In the genomic region with DNA sequence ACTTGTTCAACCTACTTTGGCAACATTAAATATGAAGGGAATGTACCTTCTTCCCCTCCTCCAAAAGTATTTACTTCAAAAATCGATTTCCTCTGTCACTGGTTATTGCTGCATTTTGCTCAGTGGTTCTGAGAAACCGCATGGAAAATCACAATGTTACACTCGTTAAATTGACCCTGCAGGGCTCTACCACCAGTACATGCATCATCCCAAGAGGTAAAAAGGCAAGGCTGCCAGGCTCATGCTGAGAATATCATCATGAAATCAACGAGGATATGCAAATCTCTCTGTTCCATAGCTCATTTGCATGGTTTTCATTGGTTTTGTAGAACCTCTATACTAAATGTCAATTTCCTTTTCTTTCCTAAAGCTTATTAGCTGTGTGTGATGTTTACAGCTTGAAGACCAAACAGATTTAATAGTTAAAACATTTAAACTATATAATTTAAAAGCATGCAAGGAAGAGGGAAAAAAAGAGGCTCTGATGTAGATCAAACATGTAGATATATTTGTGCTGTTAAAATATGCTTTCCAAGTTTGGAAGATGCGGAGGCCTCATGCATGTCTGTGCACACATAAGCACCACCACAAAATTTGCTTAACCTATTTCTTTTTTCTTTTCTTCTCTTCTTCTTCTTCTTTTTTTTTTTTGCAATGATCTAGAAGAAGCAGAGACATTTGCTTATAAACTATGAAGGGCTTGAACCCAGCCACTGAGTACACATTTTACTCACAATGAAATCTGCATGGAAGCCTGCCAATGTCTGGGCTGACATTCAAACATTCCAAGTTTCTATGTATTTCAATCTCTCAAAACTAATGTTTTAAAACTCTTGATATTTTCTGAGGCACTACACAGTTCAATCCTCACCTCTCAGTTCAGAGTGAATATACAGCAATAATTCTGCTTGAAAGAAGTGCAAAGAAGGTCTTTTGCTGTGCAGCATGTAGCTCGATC, we compare ENCODE assay signal across 10 cellular contexts.
DNase-seq lines count a peak whose midpoint lies in the region; ATAC-seq, FAIRE-seq and TF ChIP-seq lines count a peak whose summit lies in the region.
"Had no signal": no experiment of that assay in that cellular context is flagged by ENCODE, and none has a peak within 500 bp of the region (broad histone marks: within the 10 kb centered on the region; RNA-seq: fewer than 3 reads in every experiment).

No MANE protein-coding gene starts in this region.

- in situ Hi-C loops in ACHN (cut with HindIII; ENCODE audit: low pct_ligation_motif_present, low pct_unique_long_range_greater_than_20kb, low sequenced_read_pairs), result no loop called here

- TF ChIP-seq CTCF in coronary artery (IDR thresholded peaks at IDR 0.05), result no peak

- H3K4me3 ChIP-seq in coronary artery, result no peak overlapping the region

- H3K27ac ChIP-seq in coronary artery, result peak overlapping the region in 1 of 2 donors; percentile 69

- ATAC-seq in GM18909 (IDR thresholded peaks at IDR 0.05; ENCODE audit: poor library complexity, unreplicated experiment) (peak; percentile 72), HG03139 (IDR thresholded peaks at IDR 0.05; ENCODE audit: unreplicated experiment) (peak; percentile 60)

- DNase-seq in AG08395 (ENCODE audit: low spot score) (peak; percentile 30), dedifferentiated amniotic fluid mesenchymal stem cell (ENCODE audit: extremely low spot score) (peak; percentile 74), ACHN (no peak), hypothalamus (lab: John Stamatoyannopoulos, UW) (no peak), coronary artery (ENCODE audit: low spot score) (no peak), urothelium cell line (ENCODE audit: low spot score) (no peak)
- DNase-seq: NCI-H1436 treated with DMSO at 0.1 percent for 48 hours had no signal

- no peak for FAIRE-seq in urothelium cell line (lab: Jason Lieb, UNC)
- FAIRE-seq: G401.6 had no signal

Comparison
In these comparisons a context has a peak if more than half of its experiments do, and no peak if none do; other contexts are left out.
1. DNase-seq: peak in AG08395 (single experiment) and dedifferentiated amniotic fluid mesenchymal stem cell (single experiment); none in ACHN (single experiment), hypothalamus (0 of 51), coronary artery (single experiment) and urothelium cell line (single experiment).